In the genomic region with DNA sequence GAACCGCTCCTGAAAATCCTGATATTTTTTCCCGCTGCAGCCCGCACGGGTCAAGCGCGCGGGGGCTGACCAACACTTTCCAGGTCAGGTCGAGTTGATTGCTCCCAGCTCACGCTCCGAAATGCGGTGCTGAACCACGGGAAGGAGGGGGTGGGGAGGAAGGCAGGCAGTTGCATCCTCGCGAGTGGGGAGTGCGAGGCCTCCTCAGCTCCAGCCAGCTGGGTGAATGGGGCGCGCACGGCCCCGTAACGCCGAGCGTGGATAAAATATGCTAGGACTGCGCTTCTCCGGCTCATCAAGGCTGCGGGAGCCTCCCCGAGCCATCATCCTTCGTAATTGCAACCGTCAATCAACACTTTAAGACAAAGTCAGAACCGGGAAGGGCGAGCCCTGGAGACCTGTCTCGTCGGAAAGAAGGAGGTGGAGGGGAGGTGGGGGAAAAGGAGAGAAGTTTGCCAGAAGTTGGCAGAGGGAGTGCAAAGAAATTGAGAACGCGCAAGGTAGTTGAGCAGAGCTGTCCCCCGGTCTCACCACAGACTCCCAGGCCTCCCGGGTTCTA, we compare ENCODE assay signal across 1 cellular context.
TF ChIP-seq lines count a peak whose summit lies in the region.

No MANE protein-coding gene starts in this region.

TF ChIP-seq in H1, 55 proteins besides CTCF, POLR2A, EP300 and RAD21:
- TF ChIP-seq CTBP2 (IDR thresholded peaks at IDR 0.05; ENCODE audit: borderline replicate concordance, insufficient read depth, insufficient read length, low read length) (peak; percentile 24), BACH1 (IDR thresholded peaks at IDR 0.05; ENCODE audit: low read length) (0 out of 2 replicates have a peak, but pooled peaks have one; percentile 4), SAP30 (IDR thresholded peaks at IDR 0.05; ENCODE audit: insufficient read depth, insufficient replicate concordance, low read length) (peak; percentile 36), EZH2 (IDR thresholded peaks at IDR 0.05; ENCODE audit: low read depth, low read length, severe bottlenecking) (peak; percentile 68), FOSL1 (IDR thresholded peaks at IDR 0.05; ENCODE audit: insufficient read depth, low read depth, low read length) (no peak), KDM4A (IDR thresholded peaks at IDR 0.05; ENCODE audit: low read depth, low read length, severe bottlenecking) (peak; percentile 58), CBX5 (IDR thresholded peaks at IDR 0.05; ENCODE audit: low read depth, low read length) (no peak), BCL11A (IDR thresholded peaks at IDR 0.05; ENCODE audit: low read depth in 2 of 2, low read length in 2 of 2) (no peak), SIN3A (conservative IDR thresholded peaks at IDR 0.05 in 1 of 2, IDR thresholded peaks at IDR 0.05 in 1 of 2; ENCODE audit: low read depth in 1 of 2, low read length in 2 of 2) (0 out of 4 replicates have a peak, but pooled peaks of 1 of the 2 experiments have one; percentile 23), RNF2 (IDR thresholded peaks at IDR 0.05; ENCODE audit: borderline replicate concordance, low read depth, low read length, missing control alignments, poor library complexity, severe bottlenecking) (peak; percentile 74), ASH2L (IDR thresholded peaks at IDR 0.05; ENCODE audit: low read length) (peak; percentile 12), RBBP5 (IDR thresholded peaks at IDR 0.05; ENCODE audit: borderline replicate concordance, low read depth, low read length) (0 out of 2 replicates have a peak, but pooled peaks have one; percentile 30)
- TF ChIP-seq, protein P1, sequence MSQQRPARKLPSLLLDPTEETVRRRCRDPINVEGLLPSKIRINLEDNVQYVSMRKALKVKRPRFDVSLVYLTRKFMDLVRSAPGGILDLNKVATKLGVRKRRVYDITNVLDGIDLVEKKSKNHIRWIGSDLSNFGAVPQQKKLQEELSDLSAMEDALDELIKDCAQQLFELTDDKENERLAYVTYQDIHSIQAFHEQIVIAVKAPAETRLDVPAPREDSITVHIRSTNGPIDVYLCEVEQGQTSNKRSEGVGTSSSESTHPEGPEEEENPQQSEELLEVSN (IDR thresholded peaks at IDR 0.05) = no peak
